In genomic region chr10:33041783-33042437, GRCh38 we compare ENCODE assay signal across 19 cellular contexts.
DNase-seq lines count a peak whose midpoint lies in the region; ATAC-seq and TF ChIP-seq lines count a peak whose summit lies in the region.
"Had no signal": no experiment of that assay in that cellular context is flagged by ENCODE, and none has a peak within 500 bp of the region (broad histone marks: within the 10 kb centered on the region; RNA-seq: fewer than 3 reads in every experiment).

No MANE protein-coding gene starts in this region.

- BruUV-seq in PC-3 (replicated peaks; lab: Mats Ljungman, UMichigan) = no TSS peak

- no peaks in the 10 kb centered on the region for H3K9me2 ChIP-seq in PC-3 (replicated peaks; ENCODE audit: low read length)

- POLR2A ChIA-PET in PC-3 (lab: Charles Lee; ENCODE audit: unreplicated experiment) = no interaction called here

- H3K4me1 ChIP-seq in HUES6 (ENCODE audit: control insufficient read depth, insufficient read depth, low read length) = peaks cover 34% of the 10 kb centered on the region
- H3K4me1 ChIP-seq in PC-3 (ENCODE audit: insufficient read depth, low read length) = no peaks in the 10 kb centered on the region
- H3K4me1 ChIP-seq: BLaER1 treated with 17β-estradiol and CSF1 and Interleukin-3, amounts not matched to agents 10 nM and 100 nM; prostate gland had no signal

- DNase-seq in NCI-H1105 treated with DMSO at 0.1 percent for 48 hours (lab: John Stamatoyannopoulos, UW) = peak; percentile 18
- DNase-seq in NCI-H1105 (lab: John Stamatoyannopoulos, UW) = no peak
- DNase-seq in PC-3 = peak; percentile 22
- DNase-seq in left kidney (ENCODE audit: low read depth, low spot score) = peak; percentile 6
- DNase-seq in A172 (ENCODE audit: low spot score) = no peak
- DNase-seq in COR-L47 (lab: John Stamatoyannopoulos, UW) = no peak
- DNase-seq: brain microvascular endothelial cell; cortex of kidney; DMS 273 treated with DMSO at 0.1 percent for 48 hours; kidney glomerular epithelial cell; NCI-H2029; nephron progenitor cell; stimulated activated CD8-positive, alpha-beta memory T cell treated with anti-CD3 and anti-CD28 coated beads, Interleukin-4, amount 100 ng/mL, for 48 hours had no signal

- no peak for TF ChIP-seq CTCF in PC-3 (conservative IDR thresholded peaks at IDR 0.05; ENCODE audit: low read depth, low read length)

- no peaks in the 10 kb centered on the region for H3K79me2 ChIP-seq in PC-3 (ENCODE audit: low read length)
- H3K79me2 ChIP-seq: hepatocyte had no signal

- no peak for ATAC-seq in PC-3
- ATAC-seq in GM21526 (IDR thresholded peaks at IDR 0.05; ENCODE audit: low FRiP score, unreplicated experiment) = no peak

- H3K4me3 ChIP-seq in HUES6 (ENCODE audit: low read depth, low read length) = no peak overlapping the region
- H3K4me3 ChIP-seq in PC-3 (ENCODE audit: low read length) = no peak overlapping the region
- H3K4me3 ChIP-seq: BLaER1 treated with 17β-estradiol and CSF1 and Interleukin-3, amounts not matched to agents 10 nM and 100 nM; hepatocyte; prostate gland; thoracic aorta had no signal

- H3K4me2 ChIP-seq in PC-3 (ENCODE audit: low read length) = no peak overlapping the region
- H3K4me2 ChIP-seq: BLaER1 treated with 17β-estradiol and CSF1 and Interleukin-3, amounts not matched to agents 10 nM and 100 nM; hepatocyte had no signal

- peaks cover 9% of the 10 kb centered on the region for H3K9me3 ChIP-seq in HUES6 (ENCODE audit: control insufficient read depth, insufficient read depth, low read depth, low read length)
- no peaks in the 10 kb centered on the region for H3K9me3 ChIP-seq in PC-3 (ENCODE audit: low read length)
- H3K9me3 ChIP-seq: prostate gland, thoracic aorta had no signal

- peak overlapping the region; percentile 41 for H3K9ac ChIP-seq in HUES6 (ENCODE audit: low read length)
- no peak overlapping the region for H3K9ac ChIP-seq in PC-3 (ENCODE audit: low read length)
- H3K9ac ChIP-seq: BLaER1 treated with 17β-estradiol and CSF1 and Interleukin-3, amounts not matched to agents 10 nM and 100 nM had no signal

- no peaks in the 10 kb centered on the region for H3F3A ChIP-seq in PC-3 (ENCODE audit: low read length, unreplicated experiment)

- H3K36me3 ChIP-seq in HUES6 (ENCODE audit: control insufficient read depth, insufficient read depth, low read length) (no peaks in the 10 kb centered on the region), PC-3 (ENCODE audit: low read depth, low read length) (no peaks in the 10 kb centered on the region)
- H3K36me3 ChIP-seq: BLaER1 treated with 17β-estradiol and CSF1 and Interleukin-3, amounts not matched to agents 10 nM and 100 nM; brain microvascular endothelial cell; prostate gland; thoracic aorta had no signal

- no peaks in the 10 kb centered on the region for H4K20me1 ChIP-seq in PC-3 (ENCODE audit: low read length)
- H4K20me1 ChIP-seq: BLaER1 treated with 17β-estradiol and CSF1 and Interleukin-3, amounts not matched to agents 10 nM and 100 nM had no signal

- intact Hi-C loops in PC-3 (cut with micrococcal nuclease) = no loop called here

- H3K27ac ChIP-seq in HUES6 (ENCODE audit: low read depth, low read length) (peak overlapping the region; percentile 32; the same call in 1 of the 2 replicates), PC-3 (ENCODE audit: low read length) (no peak overlapping the region)
- H3K27ac ChIP-seq: BLaER1 treated with 17β-estradiol and CSF1 and Interleukin-3, amounts not matched to agents 10 nM and 100 nM; brain microvascular endothelial cell; hepatocyte; prostate gland; thoracic aorta had no signal

- CTCF ChIA-PET in PC-3 (lab: Charles Lee) = no interaction called here

- H2AFZ ChIP-seq in PC-3 (ENCODE audit: low read length) = no peak overlapping the region
- H2AFZ ChIP-seq: hepatocyte had no signal

- H3K27me3 ChIP-seq in HUES6 (ENCODE audit: control insufficient read depth, insufficient read depth, low read length) (no peaks in the 10 kb centered on the region), PC-3 (ENCODE audit: low read length) (no peaks in the 10 kb centered on the region)
- H3K27me3 ChIP-seq: BLaER1 treated with 17β-estradiol and CSF1 and Interleukin-3, amounts not matched to agents 10 nM and 100 nM; brain microvascular endothelial cell; hepatocyte had no signal

Comparison
In these comparisons a context has a peak if more than half of its experiments do, and no peak if none do; other contexts are left out.
1. DNase-seq: peak in NCI-H1105 treated with DMSO at 0.1 percent for 48 hours (single experiment), PC-3 (single experiment) and left kidney (single experiment); none in NCI-H1105 (single experiment), A172 (single experiment) and COR-L47 (single experiment).